In genomic region chr15:80479191-80479590, GRCh38 we compare ENCODE assay signal across 17 cellular contexts.
"Had no signal": no experiment of that assay in that cellular context is flagged by ENCODE, and none has a peak within 500 bp of the region (broad histone marks: within the 10 kb centered on the region; RNA-seq: fewer than 3 reads in every experiment).

No MANE protein-coding gene starts in this region.

- H3K27me3 Mint-ChIP-seq: activated CD8-positive, alpha-beta memory T cell treated with anti-CD3 and anti-CD28 coated beads, Interleukin-2, amount 10 ng/mL, durations not matched to agents 7 days and 5 days had no signal

- H3K4me3 ChIP-seq: ovary, tibial nerve, uterus had no signal

- H3K36me3 ChIP-seq: ovary, uterus had no signal

- H3K4me1 Mint-ChIP-seq: activated CD4-positive, alpha-beta T cell treated with anti-CD3 and anti-CD28 coated beads for 36 hours; activated CD8-positive, alpha-beta memory T cell treated with anti-CD3 and anti-CD28 coated beads, Interleukin-2, amount 10 ng/mL, durations not matched to agents 7 days and 5 days; activated naive CD4-positive, alpha-beta T cell treated with anti-CD3 and anti-CD28 coated beads, Interleukin-2, amount 10 ng/mL, durations not matched to agents 7 days and 5 days; stimulated activated memory B cell treated with anti-CD40 and anti-IgM and Interleukin-4, amounts not matched to agents 10 μg/mL and 1 μg/mL and 100 μg/mL, for 72 hours had no signal

- H3K4me3 Mint-ChIP-seq: activated CD4-positive, alpha-beta memory T cell treated with anti-CD3 and anti-CD28 coated beads for 36 hours; activated CD4-positive, alpha-beta T cell treated with anti-CD3 and anti-CD28 coated beads for 36 hours; activated CD8-positive, alpha-beta memory T cell treated with anti-CD3 and anti-CD28 coated beads, Interleukin-2, amount 10 ng/mL, durations not matched to agents 7 days and 5 days; activated naive CD4-positive, alpha-beta T cell treated with anti-CD3 and anti-CD28 coated beads, Interleukin-2, amount 10 ng/mL, durations not matched to agents 7 days and 5 days; dendritic cell treated with granulocyte-macrophage colony-stimulating factor and Interleukin-4, amounts not matched to agents 40 ng/mL and 50 ng/mL, for 4 days; effector memory CD8-positive, alpha-beta T cell; stimulated activated memory B cell treated with anti-CD40 and anti-IgM and Interleukin-4, amounts not matched to agents 10 μg/mL and 1 μg/mL and 100 μg/mL, for 72 hours had no signal

- DNase-seq: activated CD4-positive, alpha-beta memory T cell treated with anti-CD3 and anti-CD28 coated beads for 36 hours; activated CD4-positive, alpha-beta T cell treated with anti-CD3 and anti-CD28 coated beads for 36 hours; activated CD8-positive, alpha-beta memory T cell treated with anti-CD3 and anti-CD28 coated beads, Interleukin-2, amount 10 ng/mL, durations not matched to agents 7 days and 5 days; activated naive CD4-positive, alpha-beta T cell treated with anti-CD3 and anti-CD28 coated beads, Interleukin-2, amount 10 ng/mL, durations not matched to agents 7 days and 5 days; activated T-cell treated with anti-CD3 and anti-CD28 coated beads, Interleukin-2, amount 50 U/mL, for 1 hour; effector memory CD8-positive, alpha-beta T cell; glutamatergic neuron; kidney glomerular epithelial cell; nephron progenitor cell; ovary; stimulated activated CD4-positive, alpha-beta T cell treated with anti-CD3 and anti-CD28 coated beads, Interleukin-2, amount 100 ng/mL, for 48 hours; uterus had no signal

- H3K27ac Mint-ChIP-seq: activated CD4-positive, alpha-beta memory T cell treated with anti-CD3 and anti-CD28 coated beads for 36 hours; activated CD4-positive, alpha-beta T cell treated with anti-CD3 and anti-CD28 coated beads for 36 hours; activated CD8-positive, alpha-beta memory T cell treated with anti-CD3 and anti-CD28 coated beads, Interleukin-2, amount 10 ng/mL, durations not matched to agents 7 days and 5 days; activated naive CD4-positive, alpha-beta T cell treated with anti-CD3 and anti-CD28 coated beads, Interleukin-2, amount 10 ng/mL, durations not matched to agents 7 days and 5 days; activated T-helper 2 cell treated with anti-CD3 and anti-CD28 coated beads, Interferon-gamma antibody, Interleukin-2, Interleukin-4, amounts not matched to agents 10 μg/mL and 5 μg/mL and 100 μg/mL, durations not matched to agents 14 hours and 24 hours and 36 hours; dendritic cell treated with granulocyte-macrophage colony-stimulating factor and Interleukin-4, amounts not matched to agents 40 ng/mL and 50 ng/mL, for 4 days; effector memory CD8-positive, alpha-beta T cell; stimulated activated memory B cell treated with anti-CD40 and anti-IgM and Interleukin-4, amounts not matched to agents 10 μg/mL and 1 μg/mL and 100 μg/mL, for 72 hours had no signal

- H3K27me3 ChIP-seq: ovary, tibial nerve, uterus had no signal

- H3K36me3 Mint-ChIP-seq: activated CD4-positive, alpha-beta memory T cell treated with anti-CD3 and anti-CD28 coated beads for 36 hours; activated naive CD4-positive, alpha-beta T cell treated with anti-CD3 and anti-CD28 coated beads, Interleukin-2, amount 10 ng/mL, durations not matched to agents 7 days and 5 days; stimulated activated memory B cell treated with anti-CD40 and anti-IgM and Interleukin-4, amounts not matched to agents 10 μg/mL and 1 μg/mL and 100 μg/mL, for 72 hours had no signal

- H3K9me3 ChIP-seq: ovary, uterus had no signal

- H3K27ac ChIP-seq: epithelial cell of prostate had no signal
